11 cellular contexts compared by ENCODE assay signal in the genomic region with DNA sequence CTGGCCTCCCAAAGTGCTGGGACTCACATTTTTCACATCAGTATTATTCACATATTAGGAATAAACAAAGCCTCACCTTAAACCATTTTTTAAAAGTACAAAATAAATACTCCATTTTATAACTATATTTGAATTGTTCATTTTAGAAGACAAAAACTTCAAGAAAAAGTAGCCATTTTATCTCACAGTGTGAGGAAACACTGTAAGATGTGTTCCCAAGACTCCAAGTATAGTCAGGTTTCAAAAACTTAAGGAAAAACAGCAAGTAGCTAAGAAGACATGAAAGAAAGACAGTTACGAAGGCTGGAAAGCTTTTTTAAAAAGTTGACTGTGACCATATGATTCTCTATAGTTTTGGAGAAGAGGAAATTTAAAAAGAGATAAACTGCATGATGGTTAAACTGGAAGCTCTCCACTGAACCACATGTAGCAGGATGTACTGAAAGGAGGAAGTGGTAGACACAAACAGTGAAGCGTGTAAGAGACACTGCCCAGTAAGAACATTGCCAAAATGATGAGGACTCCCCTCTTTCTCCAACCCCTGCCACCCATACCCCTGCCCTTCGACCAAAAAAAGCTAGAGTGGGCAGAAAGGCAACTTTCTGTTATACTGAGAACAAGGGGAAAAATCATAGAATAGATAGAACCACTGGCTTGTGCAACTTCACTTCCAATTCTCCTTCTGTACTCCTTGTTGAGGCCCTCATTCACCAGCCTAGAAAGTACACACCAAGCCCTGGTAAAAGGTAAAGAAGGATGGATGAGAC. TPM values are rescaled to one million over a fixed set of nuclear protein-coding genes. Genes with fewer than 3 reads are reported as not detected.
A peak's percentile ranks its signal among the peaks of the same experiment; 100 is the strongest.
DNase-seq lines count a peak whose midpoint lies in the region; ATAC-seq, FAIRE-seq and TF ChIP-seq lines count a peak whose summit lies in the region.
"Had no signal": no experiment of that assay in that cellular context is flagged by ENCODE, and none has a peak within 500 bp of the region (broad histone marks: within the 10 kb centered on the region; RNA-seq: fewer than 3 reads in every experiment).

No MANE protein-coding gene starts in this region.

- POLR2A ChIA-PET in HepG2 (lab: Yijun Ruan, JAX), result no interaction called here

- H3K4me1 ChIP-seq in right lobe of liver (no peaks in the 10 kb centered on the region), HepG2 (ENCODE audit: insufficient read depth, low read length) (no peaks in the 10 kb centered on the region)

- peaks cover 45% of the 10 kb centered on the region for H3K4me1 Mint-ChIP-seq in T-helper 2 cell treated with Interferon-gamma antibody and Interleukin-4, amounts not matched to agents 5 μg/mL and 100 μg/mL, for 36 hours (ENCODE audit: low read depth)

- intact Hi-C loops in right lobe of liver (cut with DNase I), result no loop called here
- intact Hi-C loops in HepG2 (cut with micrococcal nuclease; ENCODE audit: unreplicated experiment), result no loop called here

- peaks cover 5% of the 10 kb centered on the region for H3K9me3 Mint-ChIP-seq in T-helper 2 cell treated with Interferon-gamma antibody and Interleukin-4, amounts not matched to agents 5 μg/mL and 100 μg/mL, for 36 hours

- no peaks in the 10 kb centered on the region for H3K27me3 ChIP-seq in right lobe of liver
- no peaks in the 10 kb centered on the region for H3K27me3 ChIP-seq in HepG2 (ENCODE audit: control insufficient read depth in 1 of 2, insufficient read depth in 2 of 2, low read length in 2 of 2)

- TF ChIP-seq CTCF in right lobe of liver (IDR thresholded peaks at IDR 0.05) (no peak), HepG2 (CRISPR knock-in tag; IDR thresholded peaks at IDR 0.05) (no peak)

- H3K9ac ChIP-seq in HepG2 (ENCODE audit: insufficient read depth, low read depth, low read length), result no peak overlapping the region

- FAIRE-seq in HepG2 (lab: Jason Lieb, UNC), result no peak
- FAIRE-seq: bronchial epithelial cell had no signal

- no TSS peak for BruUV-seq in HepG2 (replicated peaks; lab: Mats Ljungman, UMichigan)

- TF ChIP-seq RAD21 in HepG2 (CRISPR knock-in tag; IDR thresholded peaks at IDR 0.05), result no peak

- no peaks in the 10 kb centered on the region; the same call in 1 of the 2 replicates for H4K20me1 ChIP-seq in HepG2 (ENCODE audit: insufficient read depth, low read length)

- no peaks in the 10 kb centered on the region for H3K27me3 Mint-ChIP-seq in T-helper 2 cell treated with Interferon-gamma antibody and Interleukin-4, amounts not matched to agents 5 μg/mL and 100 μg/mL, for 36 hours (ENCODE audit: low read depth)

- H3K9me3 ChIP-seq in right lobe of liver (no peaks in the 10 kb centered on the region), HepG2 (ENCODE audit: low read length) (no peaks in the 10 kb centered on the region)

- 46% methylated on average over 3 of the region's 3 CpGs for WGBS in right lobe of liver (ENCODE audit: insufficient coverage, low coverage, low lambda C conversion rate, missing lambda C conversion rate)
- WGBS in HepG2 (ENCODE audit: low lambda C conversion rate), result 97% methylated on average over 3 of the region's 3 CpGs

- H3K27ac Mint-ChIP-seq in T-helper 2 cell treated with Interferon-gamma antibody and Interleukin-4, amounts not matched to agents 5 μg/mL and 100 μg/mL, for 36 hours, result peak overlapping the region; percentile 97

- H3K36me3 Mint-ChIP-seq in T-helper 2 cell treated with Interferon-gamma antibody and Interleukin-4, amounts not matched to agents 5 μg/mL and 100 μg/mL, for 36 hours (ENCODE audit: low read depth), result peaks cover 64% of the 10 kb centered on the region

- TF ChIP-seq EP300 in HepG2 (IDR thresholded peaks at IDR 0.05; ENCODE audit: low read depth in 2 of 2, low read length in 2 of 2) (no peak), HepG2 (CRISPR knock-in tag; IDR thresholded peaks at IDR 0.05; ENCODE audit: borderline replicate concordance) (no peak)

- no peak for DNase-seq in right lobe of liver
- no peak for DNase-seq in HepG2 (ENCODE audit: low spot score)
- no peak for DNase-seq in T-helper 2 cell treated with Interferon-gamma antibody and Interleukin-4, amounts not matched to agents 5 μg/mL and 100 μg/mL, for 36 hours (ENCODE audit: low spot score)
- no peak for DNase-seq in NCI-H2227 treated with DMSO at 0.1 percent for 48 hours (lab: John Stamatoyannopoulos, UW)
- no peak for DNase-seq in activated effector memory CD4-positive, alpha-beta T cell treated with anti-CD3 and anti-CD28 coated beads, Interleukin-2, amount 50 U/mL, for 16 hours
- DNase-seq in NCI-H2196 (lab: John Stamatoyannopoulos, UW; ENCODE audit: unreplicated experiment), result no peak
- DNase-seq: mammary epithelial cell, NCI-H526 treated with DMSO at 0.1 percent for 48 hours had no signal

- in situ Hi-C loops in HepG2 (cut with HindIII; ENCODE audit: extremely low pct_ligation_motif_present, low pct_unique_long_range_greater_than_20kb), result no loop called here

- no peak overlapping the region for H3K4me3 ChIP-seq in right lobe of liver
- no peak overlapping the region for H3K4me3 ChIP-seq in HepG2 (replicated peaks in 1 of 3; ENCODE audit: insufficient read depth in 1 of 3, low read depth in 2 of 3, low read length in 3 of 3)

- peaks cover 0 to 60% (median 29%) of the 10 kb centered on the region in 4 donors for H3K36me3 ChIP-seq in right lobe of liver
- peaks cover 7 to 47% of the 10 kb centered on the region in 2 experiments for H3K36me3 ChIP-seq in HepG2 (replicated peaks in 1 of 2; ENCODE audit: control insufficient read depth in 1 of 2, insufficient read depth in 2 of 2, low read length in 2 of 2)

- ATAC-seq in right lobe of liver (peak; percentile 23 to 46 (median 43)), HepG2 (no peak), HG03060 (IDR thresholded peaks at IDR 0.05; ENCODE audit: low read depth, unreplicated experiment) (peak; percentile 95), SK-N-SH treated with all-trans-retinoic acid at 6 μM for 48 hours (no peak)

- CTCF ChIA-PET in HepG2 (lab: Yijun Ruan, JAX; ENCODE audit: low intra/inter-chr PET ratio, low total read pairs), result no interaction called here

- no peaks in the 10 kb centered on the region for H3K79me2 ChIP-seq in HepG2 (ENCODE audit: insufficient read depth, low read length)

- peak overlapping the region; percentile 24 for H3K4me3 Mint-ChIP-seq in T-helper 2 cell treated with Interferon-gamma antibody and Interleukin-4, amounts not matched to agents 5 μg/mL and 100 μg/mL, for 36 hours

- H3K4me2 ChIP-seq in HepG2 (ENCODE audit: low read depth, low read length), result no peak overlapping the region

- no peak overlapping the region for H2AFZ ChIP-seq in HepG2 (ENCODE audit: low read length)

- no peak overlapping the region for H3K27ac ChIP-seq in right lobe of liver
- H3K27ac ChIP-seq in HepG2 (ENCODE audit: extremely low read length, insufficient read depth, low read length), result no peak overlapping the region

- TF ChIP-seq POLR2A in right lobe of liver (IDR thresholded peaks at IDR 0.05) (no peak), HepG2 (IDR thresholded peaks at IDR 0.05; ENCODE audit: insufficient read depth in 1 of 2, low read depth in 2 of 2, low read length in 2 of 2) (no peak)

RNA-seq across cellular contexts. Expression of gene TMF1, which starts 6.2 kb away (rescaled TPM):
- total RNA-seq in right lobe of liver, result 10 to 100 TPM in 4 of 6 experiments, 1 to 10 TPM in 2; 7.9 to 15.4 (median 11.5) TPM
- total RNA-seq in HepG2 (2016; rRNA removed; fragmentation: Illumina TruSeq; extraction: Trizol), result 38.4 and 48.1 TPM in 2 replicates
- 8.6 and 9.6 TPM in 2 replicates for total RNA-seq in HepG2 (2016; cell fraction: cytosol; rRNA removed; fragmentation: Illumina TruSeq; extraction: Trizol; ENCODE audit: low read depth)
- 38.3 and 48.8 TPM in 2 replicates for total RNA-seq in HepG2 (2016; cell fraction: insoluble cytoplasmic fraction; rRNA removed; fragmentation: Illumina TruSeq; extraction: Trizol)
- 15.4 and 16.8 TPM in 2 replicates for total RNA-seq in HepG2 (2016; cell fraction: membrane; rRNA removed; fragmentation: Illumina TruSeq; extraction: Trizol)
- total RNA-seq in HepG2 (2016; cell fraction: nucleus; rRNA removed; fragmentation: Illumina TruSeq; extraction: Trizol), result 43.2 and 48.5 TPM in 2 replicates
- 7.0 and 12.1 TPM in 2 replicates for polyA plus RNA-seq in HepG2 (2011; rRNA removed)
- polyA plus RNA-seq in HepG2 (2011; cell fraction: cytosol; rRNA removed), result 3.5 and 3.8 TPM in 2 replicates
- 6.1 and 6.9 TPM in 2 replicates for polyA plus RNA-seq in HepG2 (2011; cell fraction: nucleus; rRNA removed)
- polyA plus RNA-seq in HepG2 (2012), result 9.9 and 15.6 TPM in 2 replicates
- 2.4 and 3.3 TPM in 2 replicates for polyA plus RNA-seq in HepG2 (2016; cell fraction: cytosol; fragmentation: Illumina TruSeq; extraction: Trizol; ENCODE audit: low read depth)
- 22.4 and 23.2 TPM in 2 replicates for polyA plus RNA-seq in HepG2 (2016; cell fraction: insoluble cytoplasmic fraction; fragmentation: Illumina TruSeq; extraction: Trizol; ENCODE audit: low read depth)
- polyA plus RNA-seq in HepG2 (2016; cell fraction: membrane; fragmentation: Illumina TruSeq; extraction: Trizol; ENCODE audit: low read depth), result 1.7 and 2.0 TPM in 2 replicates
- polyA plus RNA-seq in HepG2 (2016; cell fraction: nucleus; fragmentation: Illumina TruSeq; extraction: Trizol; ENCODE audit: insufficient read depth, low read depth), result 25.2 and 33.0 TPM in 2 replicates
- polyA minus RNA-seq in HepG2 (2011; rRNA and poly(A)+ RNA removed; ENCODE audit: low replicate concordance), result 12.5 and 21.4 TPM in 2 replicates
- 11.4 and 15.9 TPM in 2 replicates for polyA minus RNA-seq in HepG2 (2011; cell fraction: cytosol; rRNA and poly(A)+ RNA removed)
- 31.5 and 46.4 TPM in 2 replicates for polyA minus RNA-seq in HepG2 (2011; cell fraction: nucleus; rRNA and poly(A)+ RNA removed)

RNA-seq across cellular contexts. Expression of gene UBA3, which starts 21.8 kb away (rescaled TPM):
- 10 to 100 TPM; 17.2 to 27.3 (median 20.3) TPM for total RNA-seq in right lobe of liver
- 49.0 and 62.8 TPM in 2 replicates for total RNA-seq in HepG2 (2016; rRNA removed; fragmentation: Illumina TruSeq; extraction: Trizol)
- 4.9 and 6.2 TPM in 2 replicates for total RNA-seq in HepG2 (2016; cell fraction: cytosol; rRNA removed; fragmentation: Illumina TruSeq; extraction: Trizol; ENCODE audit: low read depth)
- 48.7 and 69.6 TPM in 2 replicates for total RNA-seq in HepG2 (2016; cell fraction: insoluble cytoplasmic fraction; rRNA removed; fragmentation: Illumina TruSeq; extraction: Trizol)
- total RNA-seq in HepG2 (2016; cell fraction: membrane; rRNA removed; fragmentation: Illumina TruSeq; extraction: Trizol), result 11.4 and 13.5 TPM in 2 replicates
- total RNA-seq in HepG2 (2016; cell fraction: nucleus; rRNA removed; fragmentation: Illumina TruSeq; extraction: Trizol), result 60.4 and 60.5 TPM in 2 replicates
- polyA plus RNA-seq in HepG2 (2011; rRNA removed), result 34.6 and 40.7 TPM in 2 replicates
- polyA plus RNA-seq in HepG2 (2011; cell fraction: cytosol; rRNA removed), result 14.1 and 18.7 TPM in 2 replicates
- 57.0 and 57.3 TPM in 2 replicates for polyA plus RNA-seq in HepG2 (2011; cell fraction: nucleus; rRNA removed)
- polyA plus RNA-seq in HepG2 (2012), result 23.3 and 28.5 TPM in 2 replicates
- polyA plus RNA-seq in HepG2 (2016; cell fraction: cytosol; fragmentation: Illumina TruSeq; extraction: Trizol; ENCODE audit: low read depth), result 2.9 and 3.8 TPM in 2 replicates
- 51.8 and 55.2 TPM in 2 replicates for polyA plus RNA-seq in HepG2 (2016; cell fraction: insoluble cytoplasmic fraction; fragmentation: Illumina TruSeq; extraction: Trizol; ENCODE audit: low read depth)
- 7.6 and 8.1 TPM in 2 replicates for polyA plus RNA-seq in HepG2 (2016; cell fraction: membrane; fragmentation: Illumina TruSeq; extraction: Trizol; ENCODE audit: low read depth)
- polyA plus RNA-seq in HepG2 (2016; cell fraction: nucleus; fragmentation: Illumina TruSeq; extraction: Trizol; ENCODE audit: insufficient read depth, low read depth), result 87.4 and 95.0 TPM in 2 replicates
- polyA minus RNA-seq in HepG2 (2011; rRNA and poly(A)+ RNA removed; ENCODE audit: low replicate concordance), result 12.6 and 13.2 TPM in 2 replicates
- 14.4 and 16.7 TPM in 2 replicates for polyA minus RNA-seq in HepG2 (2011; cell fraction: cytosol; rRNA and poly(A)+ RNA removed)
- 87.9 and 89.9 TPM in 2 replicates for polyA minus RNA-seq in HepG2 (2011; cell fraction: nucleus; rRNA and poly(A)+ RNA removed)

RNA-seq across cellular contexts. Expression of gene ARL6IP5, which starts 26.4 kb away (rescaled TPM):
- total RNA-seq in right lobe of liver (10 to 100 TPM; 25.6 to 48.8 (median 36.3) TPM), HepG2 (2016; rRNA removed; fragmentation: Illumina TruSeq; extraction: Trizol) (19.6 and 29.6 TPM in 2 replicates)
- 3.6 and 4.9 TPM in 2 replicates for total RNA-seq in HepG2 (2016; cell fraction: cytosol; rRNA removed; fragmentation: Illumina TruSeq; extraction: Trizol; ENCODE audit: low read depth)
- 18.9 and 31.3 TPM in 2 replicates for total RNA-seq in HepG2 (2016; cell fraction: insoluble cytoplasmic fraction; rRNA removed; fragmentation: Illumina TruSeq; extraction: Trizol)
- total RNA-seq in HepG2 (2016; cell fraction: membrane; rRNA removed; fragmentation: Illumina TruSeq; extraction: Trizol), result 8.4 and 10.4 TPM in 2 replicates
- 29.7 and 31.9 TPM in 2 replicates for total RNA-seq in HepG2 (2016; cell fraction: nucleus; rRNA removed; fragmentation: Illumina TruSeq; extraction: Trizol)
- polyA plus RNA-seq in HepG2 (2011; rRNA removed), result 18.2 and 23.7 TPM in 2 replicates
- 19.8 and 24.3 TPM in 2 replicates for polyA plus RNA-seq in HepG2 (2011; cell fraction: cytosol; rRNA removed)
- 5.3 and 5.8 TPM in 2 replicates for polyA plus RNA-seq in HepG2 (2011; cell fraction: nucleus; rRNA removed)
- 20.4 and 23.4 TPM in 2 replicates for polyA plus RNA-seq in HepG2 (2012)
- 4.6 and 4.8 TPM in 2 replicates for polyA plus RNA-seq in HepG2 (2016; cell fraction: cytosol; fragmentation: Illumina TruSeq; extraction: Trizol; ENCODE audit: low read depth)
- 24.7 and 26.0 TPM in 2 replicates for polyA plus RNA-seq in HepG2 (2016; cell fraction: insoluble cytoplasmic fraction; fragmentation: Illumina TruSeq; extraction: Trizol; ENCODE audit: low read depth)
- polyA plus RNA-seq in HepG2 (2016; cell fraction: membrane; fragmentation: Illumina TruSeq; extraction: Trizol; ENCODE audit: low read depth), result 8.4 and 8.6 TPM in 2 replicates
- 49.7 and 53.4 TPM in 2 replicates for polyA plus RNA-seq in HepG2 (2016; cell fraction: nucleus; fragmentation: Illumina TruSeq; extraction: Trizol; ENCODE audit: insufficient read depth, low read depth)
- polyA minus RNA-seq in HepG2 (2011; rRNA and poly(A)+ RNA removed; ENCODE audit: low replicate concordance), result 42.0 and 74.8 TPM in 2 replicates
- polyA minus RNA-seq in HepG2 (2011; cell fraction: cytosol; rRNA and poly(A)+ RNA removed), result 12.3 and 16.8 TPM in 2 replicates
- polyA minus RNA-seq in HepG2 (2011; cell fraction: nucleus; rRNA and poly(A)+ RNA removed), result 6.6 and 8.3 TPM in 2 replicates

RNA-seq across cellular contexts. Expression of gene EOGT, which starts 44.9 kb away (rescaled TPM):
- total RNA-seq in right lobe of liver (1 to 10 TPM; 3.4 to 8.7 (median 5.1) TPM), HepG2 (2016; rRNA removed; fragmentation: Illumina TruSeq; extraction: Trizol) (11.1 and 18.6 TPM in 2 replicates)
- total RNA-seq in HepG2 (2016; cell fraction: cytosol; rRNA removed; fragmentation: Illumina TruSeq; extraction: Trizol; ENCODE audit: low read depth), result 3.7 and 4.8 TPM in 2 replicates
- total RNA-seq in HepG2 (2016; cell fraction: insoluble cytoplasmic fraction; rRNA removed; fragmentation: Illumina TruSeq; extraction: Trizol), result 11.2 and 19.6 TPM in 2 replicates
- total RNA-seq in HepG2 (2016; cell fraction: membrane; rRNA removed; fragmentation: Illumina TruSeq; extraction: Trizol), result 9.0 and 9.6 TPM in 2 replicates
- 23.8 and 31.9 TPM in 2 replicates for total RNA-seq in HepG2 (2016; cell fraction: nucleus; rRNA removed; fragmentation: Illumina TruSeq; extraction: Trizol)
- polyA plus RNA-seq in HepG2 (2011; rRNA removed), result 4.0 and 4.5 TPM in 2 replicates
- polyA plus RNA-seq in HepG2 (2011; cell fraction: cytosol; rRNA removed), result 1.9 and 3.7 TPM in 2 replicates
- polyA plus RNA-seq in HepG2 (2011; cell fraction: nucleus; rRNA removed), result 4.1 and 4.8 TPM in 2 replicates
- 4.2 and 4.6 TPM in 2 replicates for polyA plus RNA-seq in HepG2 (2012)
- polyA plus RNA-seq in HepG2 (2016; cell fraction: cytosol; fragmentation: Illumina TruSeq; extraction: Trizol; ENCODE audit: low read depth), result 1.6 and 1.7 TPM in 2 replicates
- polyA plus RNA-seq in HepG2 (2016; cell fraction: insoluble cytoplasmic fraction; fragmentation: Illumina TruSeq; extraction: Trizol; ENCODE audit: low read depth), result 8.9 and 9.5 TPM in 2 replicates
- polyA plus RNA-seq in HepG2 (2016; cell fraction: membrane; fragmentation: Illumina TruSeq; extraction: Trizol; ENCODE audit: low read depth), result 2.7 and 4.0 TPM in 2 replicates
- 31.8 and 33.9 TPM in 2 replicates for polyA plus RNA-seq in HepG2 (2016; cell fraction: nucleus; fragmentation: Illumina TruSeq; extraction: Trizol; ENCODE audit: insufficient read depth, low read depth)
- polyA minus RNA-seq in HepG2 (2011; rRNA and poly(A)+ RNA removed; ENCODE audit: low replicate concordance), result 6.1 and 6.8 TPM in 2 replicates
- polyA minus RNA-seq in HepG2 (2011; cell fraction: cytosol; rRNA and poly(A)+ RNA removed), result 5.4 and 7.4 TPM in 2 replicates
- polyA minus RNA-seq in HepG2 (2011; cell fraction: nucleus; rRNA and poly(A)+ RNA removed), result 23.5 and 24.7 TPM in 2 replicates

Comparison
In these comparisons a context has a peak if more than half of its experiments do, and no peak if none do; other contexts are left out.
1. ATAC-seq: peak in right lobe of liver (4 of 4) and HG03060 (single experiment); none in HepG2 (single experiment) and SK-N-SH treated with all-trans-retinoic acid at 6 μM for 48 hours (single experiment).